In the genomic region with DNA sequence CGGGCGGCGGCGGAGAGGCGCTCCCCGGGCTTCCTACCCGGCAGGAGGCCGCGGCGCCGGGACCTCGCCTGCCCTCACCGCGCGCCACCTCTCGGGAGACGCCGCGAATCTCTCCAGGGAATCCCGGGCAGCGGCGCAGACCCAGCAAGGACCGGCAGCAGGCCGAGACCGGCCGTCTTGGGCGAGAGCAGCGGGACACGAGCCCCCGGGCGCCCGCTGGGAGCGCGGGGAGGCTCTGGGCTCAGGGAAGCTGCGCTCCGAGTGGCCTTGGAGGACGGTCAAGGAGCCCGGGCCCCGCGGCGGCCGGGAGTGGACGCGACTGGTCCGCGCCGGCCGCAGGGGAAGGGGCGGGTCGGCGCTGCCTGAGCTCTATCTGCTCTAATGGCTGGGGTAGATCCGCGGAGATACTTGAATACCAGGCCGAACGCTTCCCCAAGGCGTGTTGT, we compare ENCODE assay signal across 8 cellular contexts. TPM values are rescaled to one million over a fixed set of nuclear protein-coding genes. Genes with fewer than 3 reads are reported as not detected.
DNase-seq lines count a peak whose midpoint lies in the region; ATAC-seq lines count a peak whose summit lies in the region.

No MANE protein-coding gene starts in this region.

- peaks cover 48% of the 10 kb centered on the region for H3K27me3 Mint-ChIP-seq in activated T-helper 17 cell treated with anti-CD3 and anti-CD28 coated beads, Interleukin-2, amount 50 U/mL, for 72 hours

- no peaks in the 10 kb centered on the region for H3K36me3 Mint-ChIP-seq in activated T-helper 17 cell treated with anti-CD3 and anti-CD28 coated beads, Interleukin-2, amount 50 U/mL, for 72 hours (ENCODE audit: low read depth)

- no peaks in the 10 kb centered on the region for H3K9me3 Mint-ChIP-seq in activated T-helper 17 cell treated with anti-CD3 and anti-CD28 coated beads, Interleukin-2, amount 50 U/mL, for 72 hours

- H3K4me1 Mint-ChIP-seq in activated T-helper 17 cell treated with anti-CD3 and anti-CD28 coated beads, Interleukin-2, amount 50 U/mL, for 72 hours, result no peaks in the 10 kb centered on the region

- H3K4me3 Mint-ChIP-seq in activated T-helper 17 cell treated with anti-CD3 and anti-CD28 coated beads, Interleukin-2, amount 50 U/mL, for 72 hours, result peak overlapping the region; percentile 72

- H3K27ac Mint-ChIP-seq in activated T-helper 17 cell treated with anti-CD3 and anti-CD28 coated beads, Interleukin-2, amount 50 U/mL, for 72 hours, result no peak overlapping the region

- peak; percentile 24 for ATAC-seq in HG02852 (IDR thresholded peaks at IDR 0.05; ENCODE audit: unreplicated experiment)
- ATAC-seq in activated T-helper 17 cell treated with anti-CD3 and anti-CD28 coated beads, Interleukin-2, amount 50 U/mL, for 72 hours (replicated peaks), result peak; percentile 52
- peak; percentile 57 for ATAC-seq in stimulated activated naive CD8-positive, alpha-beta T cell treated with anti-CD3 and anti-CD28 coated beads, Interleukin-15, Interleukin-2, amounts not matched to agents 100 U/mL and 50 U/mL, for 24 hours

- DNase-seq in NCI-H1092 treated with DMSO at 0.1 percent for 48 hours (lab: John Stamatoyannopoulos, UW), result peak; percentile 30
- no peak for DNase-seq in NCI-H1092 (lab: John Stamatoyannopoulos, UW)
- DNase-seq in iPS-NIHi11 (ENCODE audit: low spot score), result peak; percentile 56
- peak; percentile 26 for DNase-seq in stimulated activated naive CD8-positive, alpha-beta T cell treated with anti-CD3 and anti-CD28 coated beads, Interleukin-15, Interleukin-2, amounts not matched to agents 100 U/mL and 50 U/mL, for 24 hours
- DNase-seq in NCI-H1694 (lab: John Stamatoyannopoulos, UW), result no peak
- no peak for DNase-seq in stimulated activated naive CD4-positive, alpha-beta T cell (lab: John Stamatoyannopoulos, UW)

RNA-seq across cellular contexts. Expression of a gene that starts 14.7 kb away (rescaled TPM):
- total RNA-seq in activated T-helper 17 cell treated with anti-CD3 and anti-CD28 coated beads, Interleukin-2, amount 50 U/mL, for 72 hours, result not detected

RNA-seq across cellular contexts. Expression of a gene that starts 34.1 kb away (rescaled TPM):
- total RNA-seq in activated T-helper 17 cell treated with anti-CD3 and anti-CD28 coated beads, Interleukin-2, amount 50 U/mL, for 72 hours, result not detected

RNA-seq across cellular contexts. Expression of a gene that starts 34.6 kb away (rescaled TPM):
- total RNA-seq in activated T-helper 17 cell treated with anti-CD3 and anti-CD28 coated beads, Interleukin-2, amount 50 U/mL, for 72 hours, result not detected

Comparison
In these comparisons a context has a peak if more than half of its experiments do, and no peak if none do; other contexts are left out.
1. DNase-seq: peak in NCI-H1092 treated with DMSO at 0.1 percent for 48 hours (single experiment), iPS-NIHi11 (single experiment) and stimulated activated naive CD8-positive, alpha-beta T cell treated with anti-CD3 and anti-CD28 coated beads, Interleukin-15, Interleukin-2, amounts not matched to agents 100 U/mL and 50 U/mL, for 24 hours (single experiment); none in NCI-H1092 (single experiment), NCI-H1694 (single experiment) and stimulated activated naive CD4-positive, alpha-beta T cell (0 of 6).
2. Peak in every context shown above with its lines, with median percentiles within 50 percentile points of each other: ATAC-seq.